ENCODE assay signal across 2 cellular contexts in the genomic region with DNA sequence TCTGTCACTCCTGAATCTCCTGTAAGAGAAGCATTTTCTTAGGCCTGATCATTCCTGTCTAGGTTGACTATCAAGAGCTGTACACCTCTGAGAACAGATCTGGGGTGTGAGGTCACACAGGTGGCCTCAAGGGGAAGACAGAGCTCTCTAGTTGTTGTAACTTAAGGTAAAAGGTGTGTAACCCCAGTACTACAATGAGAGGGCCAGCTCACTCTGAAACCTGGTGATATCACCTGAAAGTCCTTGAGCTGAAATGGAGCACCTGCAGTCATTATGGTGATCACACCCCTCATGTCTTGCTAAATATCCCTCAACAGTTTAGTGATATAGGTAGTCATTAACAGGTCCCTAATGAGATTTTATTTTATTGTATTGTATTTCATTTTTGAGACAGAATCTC.
TF ChIP-seq lines count a peak whose summit lies in the region.

No MANE protein-coding gene starts in this region.

TF ChIP-seq in SK-N-SH treated with all-trans-retinoic acid at 6 μM for 48 hours, 23 proteins besides CTCF, POLR2A, EP300 and RAD21 (continued from another document):
- no peak for TF ChIP-seq CREB5 (CRISPR knock-in tag; IDR thresholded peaks at IDR 0.05; ENCODE audit: low read depth)
- TF ChIP-seq PATZ1 (CRISPR knock-in tag; IDR thresholded peaks at IDR 0.05; ENCODE audit: borderline replicate concordance): no peak
- TF ChIP-seq SNAI2 (CRISPR knock-in tag; IDR thresholded peaks at IDR 0.05): no peak
- no peak for TF ChIP-seq ESRRG (CRISPR knock-in tag; IDR thresholded peaks at IDR 0.05)
- no peak for TF ChIP-seq GLIS3 (CRISPR knock-in tag; IDR thresholded peaks at IDR 0.05)
- TF ChIP-seq ZC3H10 (CRISPR knock-in tag; IDR thresholded peaks at IDR 0.05): no peak
- TF ChIP-seq OSR1 (CRISPR knock-in tag; IDR thresholded peaks at IDR 0.05): no peak
- no peak for TF ChIP-seq TSHZ2 (CRISPR knock-in tag; IDR thresholded peaks at IDR 0.05)

TF ChIP-seq in WTC11, 78 proteins besides CTCF, POLR2A, EP300 and RAD21 (continued from another document):
- TF ChIP-seq ZBTB43 (CRISPR knock-in tag; IDR thresholded peaks at IDR 0.05) (no peak), GABPB1 (CRISPR knock-in tag; IDR thresholded peaks at IDR 0.05) (no peak)
